8 cellular contexts compared by ENCODE assay signal in genomic region chr10:86366033-86366901, GRCh38. TPM values are rescaled to one million over a fixed set of nuclear protein-coding genes. Genes with fewer than 3 reads are reported as not detected.
DNase-seq lines count a peak whose midpoint lies in the region; ATAC-seq and TF ChIP-seq lines count a peak whose summit lies in the region.

TSS of gene GRID1 (minus strand) at chr10:86366795.

- H3K27me3 ChIP-seq in iPS-18a (ENCODE audit: control insufficient read depth, insufficient read depth, low read length) = peaks cover 96% of the 10 kb centered on the region
- H3K27me3 ChIP-seq in gastrocnemius medialis = peaks cover 49 to 57% (median 49%) of the 10 kb centered on the region in 3 donors

- H3K4me3 ChIP-seq in iPS-18a (ENCODE audit: low read length) (peak within 1 kb of the TSS; percentile 47), gastrocnemius medialis (peak within 1 kb of the TSS; percentile 51 to 61 (median 54))

- ATAC-seq in gastrocnemius medialis (peak; percentile 35), GM21737 (IDR thresholded peaks at IDR 0.05; ENCODE audit: unreplicated experiment) (no peak)

- intact Hi-C loops in gastrocnemius medialis (cut with DNase I; ENCODE audit: low total_unique reads) = no loop called here

- no peaks in the 10 kb centered on the region for H3K36me3 ChIP-seq in iPS-18a (ENCODE audit: control insufficient read depth, low read depth, low read length)
- H3K36me3 ChIP-seq in gastrocnemius medialis = no peaks in the 10 kb centered on the region

- H3K9me3 ChIP-seq in iPS-18a (ENCODE audit: control insufficient read depth, low read depth, low read length) (no peaks in the 10 kb centered on the region), gastrocnemius medialis (no peaks in the 10 kb centered on the region)

- DNase-seq in activated effector memory CD4-positive, alpha-beta T cell treated with anti-CD3 and anti-CD28 coated beads, Interleukin-2, amount 50 U/mL, for 16 hours = peak; percentile 65
- DNase-seq in activated effector memory CD4-positive, alpha-beta T cell treated with Interleukin-2 at 50 U/mL for 16 hours = no peak
- peak; percentile 43 for DNase-seq in NCI-H146 treated with DMSO at 0.1 percent for 48 hours (lab: John Stamatoyannopoulos, UW; ENCODE audit: unreplicated experiment)
- DNase-seq in anterior cingulate cortex (lab: John Stamatoyannopoulos, UW) = peak in 53 of 58 donors; percentile 33 to 91 (median 75)
- peak in 1 of 2 donors; percentile 9 for DNase-seq in gastrocnemius medialis
- no peak for DNase-seq in HPDE6-E6E7 (ENCODE audit: extremely low spot score)

- TF ChIP-seq CTCF in gastrocnemius medialis (IDR thresholded peaks at IDR 0.05 in 4 of 5, conservative IDR thresholded peaks at IDR 0.05 in 1 of 5) = no peak

- in situ Hi-C loops in gastrocnemius medialis (cut with MboI; ENCODE audit: low sequenced_read_pairs in 4 of 4) = loop anchor here in 1 of 4 donors (25.0 kb wide), 1 partner anchor 379 kb away; no protein-coding TSS in a partner anchor

- H3K4me1 ChIP-seq in iPS-18a (ENCODE audit: control insufficient read depth, low read depth, low read length) (peaks cover 4% of the 10 kb centered on the region), gastrocnemius medialis (peaks cover 0 to 21% of the 10 kb centered on the region in 2 donors)

- no peak for TF ChIP-seq POLR2A in gastrocnemius medialis (IDR thresholded peaks at IDR 0.05)

- H3K27ac ChIP-seq in iPS-18a (ENCODE audit: low read length) (no peak within 1 kb of the TSS), gastrocnemius medialis (no peak within 1 kb of the TSS)

- H3K9ac ChIP-seq in iPS-18a (ENCODE audit: low read length) = no peak within 1 kb of the TSS

RNA-seq across cellular contexts. Expression of gene GRID1, which starts in this region (rescaled TPM):
- total RNA-seq in gastrocnemius medialis = 1 to 10 TPM in 2 of 4 donors, under 1 TPM in 2; 0.17 to 1.4 (median 0.79) TPM

Comparison
In these comparisons a context has a peak if more than half of its experiments do, and no peak if none do; other contexts are left out.
1. DNase-seq: peak in activated effector memory CD4-positive, alpha-beta T cell treated with anti-CD3 and anti-CD28 coated beads, Interleukin-2, amount 50 U/mL, for 16 hours (single experiment), NCI-H146 treated with DMSO at 0.1 percent for 48 hours (single experiment) and anterior cingulate cortex (53 of 58); none in activated effector memory CD4-positive, alpha-beta T cell treated with Interleukin-2 at 50 U/mL for 16 hours (single experiment) and HPDE6-E6E7 (single experiment).